9 cellular contexts compared by ENCODE assay signal in the genomic region with DNA sequence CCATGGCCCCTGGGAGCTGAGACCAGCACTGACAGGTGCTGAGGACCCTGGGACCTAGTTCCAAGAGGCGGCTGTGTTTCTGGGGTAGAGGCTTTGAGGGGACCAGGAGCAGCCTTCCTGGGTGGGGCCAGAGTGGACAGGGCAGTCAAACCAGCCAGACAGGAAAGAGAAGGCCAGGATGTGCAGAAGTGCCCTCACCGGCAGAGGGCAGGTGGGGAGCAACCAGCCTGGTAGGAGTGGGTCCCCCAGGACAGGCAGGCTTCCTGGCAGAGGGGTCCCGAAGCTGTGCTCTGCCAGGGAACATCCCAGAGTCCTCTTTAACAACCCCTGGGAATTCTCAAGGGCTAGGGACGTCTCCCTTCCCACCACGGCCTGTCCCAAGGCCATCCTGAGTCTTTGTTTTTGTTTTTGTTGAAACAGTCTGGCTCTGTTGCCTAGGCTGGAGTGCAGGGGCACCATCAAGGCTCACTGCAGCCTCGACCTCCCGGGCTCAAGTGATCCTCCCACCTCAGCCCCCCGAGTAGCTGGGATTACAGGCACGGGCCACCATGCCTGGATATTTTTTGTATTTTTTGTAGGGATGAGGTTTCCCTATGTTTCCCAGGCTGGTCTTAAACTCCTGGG. TPM values are rescaled to one million over a fixed set of nuclear protein-coding genes. Genes with fewer than 3 reads are reported as not detected.
DNase-seq lines count a peak whose midpoint lies in the region; ATAC-seq, FAIRE-seq and TF ChIP-seq lines count a peak whose summit lies in the region.
"Had no signal": no experiment of that assay in that cellular context is flagged by ENCODE, and none has a peak within 500 bp of the region (broad histone marks: within the 10 kb centered on the region; RNA-seq: fewer than 3 reads in every experiment).

No MANE protein-coding gene starts in this region.

- no peaks in the 10 kb centered on the region for H3K9me1 ChIP-seq in K562 (ENCODE audit: control insufficient read depth, insufficient read depth, low read length)

- no peak for TF ChIP-seq EP300 in K562 (IDR thresholded peaks at IDR 0.05; ENCODE audit: low read length)

- H3K4me1 ChIP-seq in HCT116 (ENCODE audit: control insufficient read depth in 1 of 2, insufficient read depth in 2 of 2, low read length in 2 of 2) = peaks cover 15 to 19% of the 10 kb centered on the region in 2 experiments
- H3K4me1 ChIP-seq in K562 (replicated peaks in 1 of 2; ENCODE audit: control insufficient read depth in 2 of 2, insufficient read depth in 2 of 2, low read length in 2 of 2) = peaks cover 6 to 49% of the 10 kb centered on the region in 2 experiments; a peak in 3 of 5 replicates
- H3K4me1 ChIP-seq in parathyroid adenoma = peaks cover 10% of the 10 kb centered on the region

- no peak for FAIRE-seq in K562 (lab: Jason Lieb, UNC)
- FAIRE-seq: GM18507 had no signal

- H2AFZ ChIP-seq in HCT116 (ENCODE audit: low read depth, low read length, poor library complexity, severe bottlenecking) (no peak overlapping the region), K562 (ENCODE audit: low read depth, low read length) (0 out of 2 replicates have a peak overlapping the region, but pooled peaks have one; percentile 15), parathyroid adenoma (peak overlapping the region; percentile 88)

- intact Hi-C loops in HCT116 (cut with micrococcal nuclease) = no loop called here
- intact Hi-C loops in K562 (cut with micrococcal nuclease) = no loop called here

- TF ChIP-seq RAD21 in HCT116 (IDR thresholded peaks at IDR 0.05; ENCODE audit: low read depth) (peak; percentile 79), K562 (CRISPR knock-in tag; conservative IDR thresholded peaks at IDR 0.05 in 1 of 2, IDR thresholded peaks at IDR 0.05 in 1 of 2) (peak; percentile 7 to 51; a peak in 2 of 4 replicates)

- 25% methylated on average over 9 of the region's 9 CpGs for WGBS in K562 (ENCODE audit: insufficient coverage, low coverage, missing lambda C conversion rate)

- TF ChIP-seq POLR2A in HCT116 (IDR thresholded peaks at IDR 0.05; ENCODE audit: borderline replicate concordance, extremely low read depth, insufficient read depth, insufficient read length) (no peak), K562 (conservative IDR thresholded peaks at IDR 0.05) (no peak)

- peak; percentile 94 for ATAC-seq in HCT116
- peak; percentile 85 for ATAC-seq in K562
- no peak for ATAC-seq in HG02678 (IDR thresholded peaks at IDR 0.05; ENCODE audit: unreplicated experiment)

- DNase-seq in HCT116 (ENCODE audit: low read depth, low spot score) = peak; percentile 33
- peak in 1 of 4 experiments; percentile 42 for DNase-seq in K562 (ENCODE audit: extremely low read depth in 1 of 4, low spot score in 3 of 4)
- DNase-seq in activated CD4-positive, alpha-beta T cell treated with anti-CD3 and anti-CD28 coated beads for 48 hours = no peak
- DNase-seq in C1 segment of cervical spinal cord (lab: John Stamatoyannopoulos, UW) = no peak
- DNase-seq: activated CD4-positive, alpha-beta T cell treated with anti-CD3 and anti-CD28 coated beads, Interleukin-2, amount 10 ng/mL, durations not matched to agents 7 days and 5 days; cortex of kidney had no signal

- CTCF ChIA-PET in HCT116 (lab: Charles Lee) = no interaction called here
- CTCF ChIA-PET in K562 (lab: Yijun Ruan, JAX; ENCODE audit: low intra/inter-chr PET ratio) = no interaction called here

- TF ChIP-seq CTCF in HCT116 (IDR thresholded peaks at IDR 0.05 in 2 of 3, conservative IDR thresholded peaks at IDR 0.05 in 1 of 3; ENCODE audit: borderline replicate concordance in 1 of 3, insufficient read depth in 1 of 3, low read depth in 2 of 3, low read length in 2 of 3) = peak; percentile 62 to 74 (median 64); a peak in 5 of 6 replicates
- peak; percentile 52 to 58 (median 54); a peak in 5 of 6 replicates for TF ChIP-seq CTCF in K562 (IDR thresholded peaks at IDR 0.05 in 2 of 3, conservative IDR thresholded peaks at IDR 0.05 in 1 of 3; ENCODE audit: insufficient read depth in 2 of 3, low read depth in 1 of 3, low read length in 3 of 3)
- TF ChIP-seq CTCF in parathyroid adenoma (IDR thresholded peaks at IDR 0.05) = peak; percentile 70

- H3K79me2 ChIP-seq in HCT116 (ENCODE audit: insufficient read depth, low read length) = no peaks in the 10 kb centered on the region
- no peaks in the 10 kb centered on the region for H3K79me2 ChIP-seq in K562 (ENCODE audit: control insufficient read depth, insufficient read depth, low read length)
- H3K79me2 ChIP-seq in parathyroid adenoma = no peaks in the 10 kb centered on the region

- RAD21 ChIA-PET in HCT116 (lab: Charles Lee; ENCODE audit: low non-redundant PET in 1 of 2, low total read pairs in 2 of 2, uncharacterized antibody in 2 of 2, unreplicated experiment in 2 of 2) = no interaction called here

- H3K4me2 ChIP-seq in HCT116 (ENCODE audit: low read length) (peak overlapping the region; percentile 64), K562 (ENCODE audit: insufficient read depth, low read length) (no peak overlapping the region), parathyroid adenoma (ENCODE audit: low read length) (no peak overlapping the region)

- H3K27ac ChIP-seq in HCT116 (ENCODE audit: low read depth, low read length) (peak overlapping the region; percentile 36; the same call in 1 of the 2 replicates), K562 (ENCODE audit: extremely low read depth, low read depth, low read length) (no peak overlapping the region), parathyroid adenoma (peak overlapping the region; percentile 6)

- H3K36me3 ChIP-seq in HCT116 (ENCODE audit: control insufficient read depth in 1 of 2, insufficient read depth in 2 of 2, low read length in 2 of 2) = no peaks in the 10 kb centered on the region
- H3K36me3 ChIP-seq in K562 (ENCODE audit: control insufficient read depth, insufficient read depth, low read length) = no peaks in the 10 kb centered on the region
- no peaks in the 10 kb centered on the region for H3K36me3 ChIP-seq in parathyroid adenoma (ENCODE audit: control insufficient read depth, insufficient read depth, low read length)

- POLR2A ChIA-PET in HCT116 (lab: Charles Lee) = no interaction called here
- POLR2A ChIA-PET in K562 (lab: Yijun Ruan, JAX) = no interaction called here

- no peaks in the 10 kb centered on the region for H3K9me3 ChIP-seq in HCT116 (ENCODE audit: control insufficient read depth in 1 of 2, insufficient read depth in 1 of 2, low read depth in 1 of 2, low read length in 2 of 2)
- no peaks in the 10 kb centered on the region for H3K9me3 ChIP-seq in K562 (replicated peaks; ENCODE audit: control insufficient read depth, insufficient read depth, low read depth, low read length)
- no peaks in the 10 kb centered on the region for H3K9me3 ChIP-seq in parathyroid adenoma (ENCODE audit: control insufficient read depth, low read length)

- H3K27me3 ChIP-seq in HCT116 (ENCODE audit: insufficient read depth, low read length) (no peaks in the 10 kb centered on the region), K562 (ENCODE audit: control insufficient read depth in 2 of 2, insufficient read depth in 2 of 2, low read length in 2 of 2) (peaks cover 18 to 42% of the 10 kb centered on the region in 2 experiments), parathyroid adenoma (ENCODE audit: control insufficient read depth, insufficient read depth, low read length) (no peaks in the 10 kb centered on the region)

- in situ Hi-C loops in K562 (cut with MboI) = no loop called here

- H3K4me3 ChIP-seq in HCT116 (replicated peaks in 1 of 2; ENCODE audit: low read depth in 1 of 2, low read length in 2 of 2) (no peak overlapping the region), K562 (no peak overlapping the region), parathyroid adenoma (ENCODE audit: low read depth, low read length) (no peak overlapping the region)

- BruUV-seq in HCT116 (replicated peaks; lab: Mats Ljungman, UMichigan) = no TSS peak
- BruUV-seq in K562 (replicated peaks; lab: Mats Ljungman, UMichigan) = no TSS peak

- H4K20me1 ChIP-seq in HCT116 (ENCODE audit: insufficient read depth) (no peaks in the 10 kb centered on the region), K562 (replicated peaks; ENCODE audit: control insufficient read depth, insufficient read depth, low read length) (no peaks in the 10 kb centered on the region)

- H3K9ac ChIP-seq in HCT116 (ENCODE audit: low read length) (peak overlapping the region; percentile 39), K562 (ENCODE audit: insufficient read depth in 1 of 2, low read depth in 2 of 2, low read length in 2 of 2) (peak overlapping the region in 1 of 2 experiments; percentile 38; a peak in 2 of 4 replicates), parathyroid adenoma (no peak overlapping the region)

- no peaks in the 10 kb centered on the region for H3K9me2 ChIP-seq in HCT116 (ENCODE audit: insufficient read depth)

RNA-seq across cellular contexts. Expression of gene HIPK4, which starts 3.0 kb away (rescaled TPM):
- 0.74 TPM for total RNA-seq in HCT116 (2021; ENCODE audit: unreplicated experiment)
- polyA plus RNA-seq in HCT116 (2012) = 0.61 and 0.77 TPM in 2 replicates
- total RNA-seq in K562 (2011; cell fraction: chromatin; rRNA removed; ENCODE audit: low replicate concordance) = not detected in 2 replicates
- total RNA-seq in K562 (2011; cell fraction: nucleolus; rRNA removed) = 0.13 TPM in 1 of 2 replicates, not detected in the other
- 0.31 TPM in 1 of 2 replicates, not detected in the other for total RNA-seq in K562 (2011; cell fraction: nucleoplasm; rRNA removed)
- 0.08 TPM in 1 of 2 replicates, not detected in the other for total RNA-seq in K562 (2014; rRNA removed)
- total RNA-seq in K562 (2014; rRNA removed; fragmentation: Illumina TruSeq; extraction: Trizol) = not detected in 2 replicates
- not detected in 2 replicates for total RNA-seq in K562 (2015; rRNA removed; fragmentation: Illumina TruSeq; extraction: Trizol)
- total RNA-seq in K562 (2021) = 0.07 and 0.09 TPM in 2 replicates
- 0.06 TPM in 1 of 2 replicates, not detected in the other for polyA plus RNA-seq in K562 (2011; rRNA removed)
- polyA plus RNA-seq in K562 (2011; cell fraction: cytosol; rRNA removed) = 0.06 TPM in 2 replicates
- polyA plus RNA-seq in K562 (2011; cell fraction: nucleus; rRNA removed) = 0.10 TPM in 1 of 2 replicates, not detected in the other
- 0.08 and 0.10 TPM in 2 replicates for polyA plus RNA-seq in K562 (2012)
- polyA plus RNA-seq in K562 (2014; fragmentation: Illumina TruSeq; extraction: Trizol) = not detected in 2 replicates
- not detected for polyA plus RNA-seq in K562 (2014; fragmentation: Nextera tagmentation; extraction: Ambion mirVana)
- polyA plus RNA-seq in K562 (2014; rRNA removed) = 0.05 TPM in 1 of 2 replicates, not detected in the other
- not detected in 2 replicates for polyA minus RNA-seq in K562 (2011; rRNA and poly(A)+ RNA removed)
- polyA minus RNA-seq in K562 (2011; cell fraction: cytosol; rRNA and poly(A)+ RNA removed) = not detected in 2 replicates
- polyA minus RNA-seq in K562 (2011; cell fraction: nucleus; rRNA and poly(A)+ RNA removed) = not detected in 2 replicates
- total RNA-seq: activated CD4-positive, alpha-beta T cell treated with anti-CD3 and anti-CD28 coated beads, Interleukin-2, amount 10 ng/mL, durations not matched to agents 7 days and 5 days had no signal

RNA-seq across cellular contexts. Expression of gene PRX, which starts 20.2 kb away (rescaled TPM):
- 4.8 TPM for total RNA-seq in HCT116 (2021; ENCODE audit: unreplicated experiment)
- polyA plus RNA-seq in HCT116 (2012) = 4.8 and 5.1 TPM in 2 replicates
- 1.8 and 4.5 TPM in 2 replicates for total RNA-seq in K562 (2011; cell fraction: chromatin; rRNA removed; ENCODE audit: low replicate concordance)
- total RNA-seq in K562 (2011; cell fraction: nucleolus; rRNA removed) = 2.7 and 2.8 TPM in 2 replicates
- 2.1 and 2.2 TPM in 2 replicates for total RNA-seq in K562 (2011; cell fraction: nucleoplasm; rRNA removed)
- total RNA-seq in K562 (2014; rRNA removed) = 2.8 and 3.8 TPM in 2 replicates
- total RNA-seq in K562 (2014; rRNA removed; fragmentation: Illumina TruSeq; extraction: Trizol) = 0.61 and 0.65 TPM in 2 replicates
- 1.8 and 2.0 TPM in 2 replicates for total RNA-seq in K562 (2015; rRNA removed; fragmentation: Illumina TruSeq; extraction: Trizol)
- total RNA-seq in K562 (2021) = 2.9 and 3.5 TPM in 2 replicates
- 1.5 and 1.7 TPM in 2 replicates for polyA plus RNA-seq in K562 (2011; rRNA removed)
- polyA plus RNA-seq in K562 (2011; cell fraction: cytosol; rRNA removed) = 1.4 and 1.7 TPM in 2 replicates
- 1.0 and 1.8 TPM in 2 replicates for polyA plus RNA-seq in K562 (2011; cell fraction: nucleus; rRNA removed)
- 2.5 and 4.5 TPM in 2 replicates for polyA plus RNA-seq in K562 (2012)
- polyA plus RNA-seq in K562 (2014; fragmentation: Illumina TruSeq; extraction: Trizol) = 1.3 and 2.1 TPM in 2 replicates
- polyA plus RNA-seq in K562 (2014; fragmentation: Nextera tagmentation; extraction: Ambion mirVana) = not detected
- polyA plus RNA-seq in K562 (2014; rRNA removed) = 1.4 and 1.7 TPM in 2 replicates
- polyA minus RNA-seq in K562 (2011; rRNA and poly(A)+ RNA removed) = 1.4 and 1.5 TPM in 2 replicates
- 2.1 and 2.8 TPM in 2 replicates for polyA minus RNA-seq in K562 (2011; cell fraction: cytosol; rRNA and poly(A)+ RNA removed)
- 0.54 and 1.00 TPM in 2 replicates for polyA minus RNA-seq in K562 (2011; cell fraction: nucleus; rRNA and poly(A)+ RNA removed)

RNA-seq across cellular contexts. Expression of gene SERTAD1, which starts 32.8 kb away (rescaled TPM):
- 30.3 TPM for total RNA-seq in HCT116 (2021; ENCODE audit: unreplicated experiment)
- polyA plus RNA-seq in HCT116 (2012) = 44.7 and 48.8 TPM in 2 replicates
- total RNA-seq in K562 (2011; cell fraction: chromatin; rRNA removed; ENCODE audit: low replicate concordance) = 3.1 and 8.3 TPM in 2 replicates
- total RNA-seq in K562 (2011; cell fraction: nucleolus; rRNA removed) = 10.3 and 11.0 TPM in 2 replicates
- 7.5 and 8.9 TPM in 2 replicates for total RNA-seq in K562 (2011; cell fraction: nucleoplasm; rRNA removed)
- total RNA-seq in K562 (2014; rRNA removed) = 8.1 and 10.9 TPM in 2 replicates
- 2.1 and 2.8 TPM in 2 replicates for total RNA-seq in K562 (2014; rRNA removed; fragmentation: Illumina TruSeq; extraction: Trizol)
- 4.9 and 5.5 TPM in 2 replicates for total RNA-seq in K562 (2015; rRNA removed; fragmentation: Illumina TruSeq; extraction: Trizol)
- 8.7 and 8.9 TPM in 2 replicates for total RNA-seq in K562 (2021)
- polyA plus RNA-seq in K562 (2011; rRNA removed) = 6.1 and 6.8 TPM in 2 replicates
- 7.4 and 18.7 TPM in 2 replicates for polyA plus RNA-seq in K562 (2011; cell fraction: cytosol; rRNA removed)
- 5.6 and 9.1 TPM in 2 replicates for polyA plus RNA-seq in K562 (2011; cell fraction: nucleus; rRNA removed)
- 6.7 and 8.9 TPM in 2 replicates for polyA plus RNA-seq in K562 (2012)
- 2.3 and 5.0 TPM in 2 replicates for polyA plus RNA-seq in K562 (2014; fragmentation: Illumina TruSeq; extraction: Trizol)
- polyA plus RNA-seq in K562 (2014; fragmentation: Nextera tagmentation; extraction: Ambion mirVana) = under 1 TPM; 0.15 to 0.85 TPM
- polyA plus RNA-seq in K562 (2014; rRNA removed) = 6.7 TPM in 2 replicates
- polyA minus RNA-seq in K562 (2011; rRNA and poly(A)+ RNA removed) = 1.9 and 2.1 TPM in 2 replicates
- 3.5 and 4.5 TPM in 2 replicates for polyA minus RNA-seq in K562 (2011; cell fraction: cytosol; rRNA and poly(A)+ RNA removed)
- polyA minus RNA-seq in K562 (2011; cell fraction: nucleus; rRNA and poly(A)+ RNA removed) = 1.8 and 3.6 TPM in 2 replicates

RNA-seq across cellular contexts. Expression of gene PLD3, which starts 44.5 kb away (rescaled TPM):
- total RNA-seq in HCT116 (2021; ENCODE audit: unreplicated experiment) = 123 TPM
- 233 and 251 TPM in 2 replicates for polyA plus RNA-seq in HCT116 (2012)
- 107 and 382 TPM in 2 replicates for total RNA-seq in K562 (2011; cell fraction: chromatin; rRNA removed; ENCODE audit: low replicate concordance)
- total RNA-seq in K562 (2011; cell fraction: nucleolus; rRNA removed) = 428 and 489 TPM in 2 replicates
- total RNA-seq in K562 (2011; cell fraction: nucleoplasm; rRNA removed) = 273 and 275 TPM in 2 replicates
- total RNA-seq in K562 (2014; rRNA removed) = 112 and 167 TPM in 2 replicates
- 25.6 and 32.7 TPM in 2 replicates for total RNA-seq in K562 (2014; rRNA removed; fragmentation: Illumina TruSeq; extraction: Trizol)
- total RNA-seq in K562 (2015; rRNA removed; fragmentation: Illumina TruSeq; extraction: Trizol) = 63.5 and 72.9 TPM in 2 replicates
- 121 and 128 TPM in 2 replicates for total RNA-seq in K562 (2021)
- 72.7 and 167 TPM in 2 replicates for polyA plus RNA-seq in K562 (2011; rRNA removed)
- 103 and 259 TPM in 2 replicates for polyA plus RNA-seq in K562 (2011; cell fraction: cytosol; rRNA removed)
- 92.2 and 141 TPM in 2 replicates for polyA plus RNA-seq in K562 (2011; cell fraction: nucleus; rRNA removed)
- 172 and 394 TPM in 2 replicates for polyA plus RNA-seq in K562 (2012)
- polyA plus RNA-seq in K562 (2014; fragmentation: Illumina TruSeq; extraction: Trizol) = 79.3 and 129 TPM in 2 replicates
- 1 to 10 TPM; 2.3 to 5.8 TPM for polyA plus RNA-seq in K562 (2014; fragmentation: Nextera tagmentation; extraction: Ambion mirVana)
- polyA plus RNA-seq in K562 (2014; rRNA removed) = 81.6 and 91.2 TPM in 2 replicates
- polyA minus RNA-seq in K562 (2011; rRNA and poly(A)+ RNA removed) = 36.8 and 45.4 TPM in 2 replicates
- 168 and 196 TPM in 2 replicates for polyA minus RNA-seq in K562 (2011; cell fraction: cytosol; rRNA and poly(A)+ RNA removed)
- polyA minus RNA-seq in K562 (2011; cell fraction: nucleus; rRNA and poly(A)+ RNA removed) = 38.8 and 46.8 TPM in 2 replicates

RNA-seq across cellular contexts. Expression of gene C19orf47, which starts 44.8 kb away (rescaled TPM):
- total RNA-seq in HCT116 (2021; ENCODE audit: unreplicated experiment) = 18.0 TPM
- polyA plus RNA-seq in HCT116 (2012) = 10.0 and 12.5 TPM in 2 replicates
- 54.6 and 104 TPM in 2 replicates for total RNA-seq in K562 (2011; cell fraction: chromatin; rRNA removed; ENCODE audit: low replicate concordance)
- 38.6 and 39.2 TPM in 2 replicates for total RNA-seq in K562 (2011; cell fraction: nucleolus; rRNA removed)
- total RNA-seq in K562 (2011; cell fraction: nucleoplasm; rRNA removed) = 46.7 and 47.2 TPM in 2 replicates
- 15.8 and 18.7 TPM in 2 replicates for total RNA-seq in K562 (2014; rRNA removed)
- 3.3 and 4.0 TPM in 2 replicates for total RNA-seq in K562 (2014; rRNA removed; fragmentation: Illumina TruSeq; extraction: Trizol)
- total RNA-seq in K562 (2015; rRNA removed; fragmentation: Illumina TruSeq; extraction: Trizol) = 9.6 and 11.0 TPM in 2 replicates
- total RNA-seq in K562 (2021) = 26.1 and 27.3 TPM in 2 replicates
- polyA plus RNA-seq in K562 (2011; rRNA removed) = 21.6 and 24.9 TPM in 2 replicates
- 20.1 and 41.9 TPM in 2 replicates for polyA plus RNA-seq in K562 (2011; cell fraction: cytosol; rRNA removed)
- 26.9 and 32.6 TPM in 2 replicates for polyA plus RNA-seq in K562 (2011; cell fraction: nucleus; rRNA removed)
- polyA plus RNA-seq in K562 (2012) = 14.8 and 15.2 TPM in 2 replicates
- 15.2 and 18.3 TPM in 2 replicates for polyA plus RNA-seq in K562 (2014; fragmentation: Illumina TruSeq; extraction: Trizol)
- polyA plus RNA-seq in K562 (2014; fragmentation: Nextera tagmentation; extraction: Ambion mirVana) = under 1 TPM; 0.08 to 0.66 TPM
- 14.7 and 20.5 TPM in 2 replicates for polyA plus RNA-seq in K562 (2014; rRNA removed)
- polyA minus RNA-seq in K562 (2011; rRNA and poly(A)+ RNA removed) = 25.2 and 45.6 TPM in 2 replicates
- polyA minus RNA-seq in K562 (2011; cell fraction: cytosol; rRNA and poly(A)+ RNA removed) = 13.1 and 23.2 TPM in 2 replicates
- 12.1 and 14.4 TPM in 2 replicates for polyA minus RNA-seq in K562 (2011; cell fraction: nucleus; rRNA and poly(A)+ RNA removed)

Comparison
In these comparisons a context has a peak if more than half of its experiments do, and no peak if none do; other contexts are left out.
1. Of the 22 proteins assayed by ChIP-seq in both K562 and HCT116: peak only in K562: none; only in HCT116: POLR2AphosphoS5, SP1 and ZBTB33; in both: CTCF and RAD21; in neither: 17.